9 cellular contexts compared by ENCODE assay signal in genomic region chr1:226034482-226034881, GRCh38. TPM values are rescaled to one million over a fixed set of nuclear protein-coding genes. Genes with fewer than 3 reads are reported as not detected.
DNase-seq lines count a peak whose midpoint lies in the region; ATAC-seq lines count a peak whose summit lies in the region.
"Had no signal": no experiment of that assay in that cellular context is flagged by ENCODE, and none has a peak within 500 bp of the region (broad histone marks: within the 10 kb centered on the region; RNA-seq: fewer than 3 reads in every experiment).

No MANE protein-coding gene starts in this region.

- H3K4me1 ChIP-seq in ACC112 (ENCODE audit: control insufficient read depth, insufficient read depth, low read length, unreplicated experiment): peaks cover 5% of the 10 kb centered on the region
- peaks cover 2% of the 10 kb centered on the region for H3K4me1 ChIP-seq in mesenchymal stem cell (ENCODE audit: control insufficient read depth, insufficient read depth, low read depth, low read length)

- WGBS in mesenchymal stem cell: 68% methylated on average over 4 of the region's 6 CpGs

- no peaks in the 10 kb centered on the region for H3K79me2 ChIP-seq in ACC112 (ENCODE audit: control insufficient read depth, insufficient read depth, low read length, unreplicated experiment)

- no peaks in the 10 kb centered on the region for H3K27me3 ChIP-seq in ACC112 (ENCODE audit: insufficient read depth, low read length)
- no peaks in the 10 kb centered on the region for H3K27me3 ChIP-seq in mesenchymal stem cell (ENCODE audit: control insufficient read depth in 1 of 2, insufficient read depth in 1 of 2, low read length in 2 of 2)
- H3K27me3 ChIP-seq: cardiac muscle cell had no signal

- no peak overlapping the region for H4K8ac ChIP-seq in mesenchymal stem cell (ENCODE audit: low read length)

- no peak overlapping the region for H3K4me2 ChIP-seq in mesenchymal stem cell (ENCODE audit: low read length, poor library complexity, severe bottlenecking)

- no peak overlapping the region for H2BK15ac ChIP-seq in mesenchymal stem cell (ENCODE audit: low read depth, poor library complexity, severe bottlenecking)

- H2BK120ac ChIP-seq in mesenchymal stem cell (ENCODE audit: low read depth, low read length): no peak overlapping the region

- H2AFZ ChIP-seq in ACC112 (ENCODE audit: low read length, unreplicated experiment) (peak overlapping the region; percentile 98), mesenchymal stem cell (ENCODE audit: low read depth, low read length) (no peak overlapping the region)

- H3K18ac ChIP-seq in mesenchymal stem cell (ENCODE audit: low read depth in 1 of 2, low read length in 2 of 2): no peak overlapping the region

- H3K4me3 ChIP-seq in ACC112 (ENCODE audit: low read depth, low read length): no peak overlapping the region
- no peak overlapping the region for H3K4me3 ChIP-seq in mesenchymal stem cell (ENCODE audit: insufficient read depth in 1 of 2, low read depth in 1 of 2, low read length in 2 of 2)
- H3K4me3 ChIP-seq: cardiac muscle cell had no signal

- no peak overlapping the region for H2BK12ac ChIP-seq in mesenchymal stem cell (ENCODE audit: low read length in 2 of 2)

- H3K79me1 ChIP-seq in mesenchymal stem cell (replicated peaks; ENCODE audit: low read length, poor library complexity, severe bottlenecking): no peaks in the 10 kb centered on the region

- H2AK5ac ChIP-seq in mesenchymal stem cell (ENCODE audit: low read length, severe bottlenecking): no peak overlapping the region

- DNase-seq in NOMO-1 treated with DMSO at 0.1 percent for 48 hours (lab: John Stamatoyannopoulos, UW; ENCODE audit: unreplicated experiment) (peak; percentile 94), dermis blood vessel endothelial cell (peak; percentile 83), mesenchymal stem cell (no peak), DMS79 treated with DMSO at 0.1 percent for 48 hours (lab: John Stamatoyannopoulos, UW) (no peak)
- no peak for DNase-seq in central memory CD4-positive, alpha-beta T cell

- H4K91ac ChIP-seq in mesenchymal stem cell (ENCODE audit: low read length): no peak overlapping the region

- no peak overlapping the region for H3K4ac ChIP-seq in mesenchymal stem cell (ENCODE audit: low read depth in 1 of 2, low read length in 2 of 2)

- ATAC-seq in HG03378 (IDR thresholded peaks at IDR 0.05; ENCODE audit: unreplicated experiment) (no peak), HG03039 (IDR thresholded peaks at IDR 0.05; ENCODE audit: unreplicated experiment) (no peak)

- H3K9me3 ChIP-seq in mesenchymal stem cell (ENCODE audit: control insufficient read depth, low read length): no peaks in the 10 kb centered on the region

- peak overlapping the region in 1 of 2 experiments; percentile 29 for H3K23ac ChIP-seq in mesenchymal stem cell (ENCODE audit: low read length in 2 of 2)

- no peak overlapping the region for H2BK5ac ChIP-seq in mesenchymal stem cell (ENCODE audit: low read depth, low read length, poor library complexity, severe bottlenecking)

- peak overlapping the region; percentile 54 for H3K9ac ChIP-seq in mesenchymal stem cell (ENCODE audit: low read length)

- H3K36me3 ChIP-seq in ACC112 (ENCODE audit: insufficient read depth, low read length) (no peaks in the 10 kb centered on the region), mesenchymal stem cell (ENCODE audit: control insufficient read depth in 1 of 2, insufficient read depth in 2 of 2, low read depth in 1 of 2, low read length in 2 of 2) (no peaks in the 10 kb centered on the region)
- H3K36me3 ChIP-seq: cardiac muscle cell had no signal

- no peak overlapping the region for H3K14ac ChIP-seq in mesenchymal stem cell (ENCODE audit: low read length in 2 of 2)

- H3K27ac ChIP-seq in ACC112 (ENCODE audit: low read depth, low read length): peak overlapping the region; percentile 62
- H3K27ac ChIP-seq in mesenchymal stem cell (ENCODE audit: low read length, poor library complexity, severe bottlenecking): no peak overlapping the region
- H3K27ac ChIP-seq: cardiac muscle cell had no signal

RNA-seq across cellular contexts. Expression of gene H3-3A, which starts 28.0 kb away (rescaled TPM):
- total RNA-seq in dermis blood vessel endothelial cell: 205 and 269 TPM in 2 replicates
- polyA plus RNA-seq in mesenchymal stem cell (2013, experiment 1 of 2): 591 TPM
- 615 TPM for polyA plus RNA-seq in mesenchymal stem cell (2013, experiment 2 of 2)

RNA-seq across cellular contexts. Expression of gene SDE2, which starts 35.3 kb away (rescaled TPM):
- total RNA-seq in dermis blood vessel endothelial cell: 23.9 and 32.5 TPM in 2 replicates
- polyA plus RNA-seq in mesenchymal stem cell (2013, experiment 1 of 2): 10.6 TPM
- polyA plus RNA-seq in mesenchymal stem cell (2013, experiment 2 of 2): 11.2 TPM

Comparison
In these comparisons a context has a peak if more than half of its experiments do, and no peak if none do; other contexts are left out.
1. DNase-seq: peak in NOMO-1 treated with DMSO at 0.1 percent for 48 hours (single experiment) and dermis blood vessel endothelial cell (single experiment); none in mesenchymal stem cell (single experiment), central memory CD4-positive, alpha-beta T cell (single experiment) and DMS79 treated with DMSO at 0.1 percent for 48 hours (single experiment).